In genomic region chr9:42743030-42743813, GRCh38 we compare ENCODE assay signal across 8 cellular contexts.
DNase-seq lines count a peak whose midpoint lies in the region; ATAC-seq and TF ChIP-seq lines count a peak whose summit lies in the region.
"Not testable (repeated sequence)": the region's sequence is repeated elsewhere in the genome, so short reads cannot be mapped to it uniquely, and the experiment has no call there.

No MANE protein-coding gene starts in this region.

- peak; percentile 76 for DNase-seq in GM12865 (ENCODE audit: low read depth)
- DNase-seq in NCI-H446 (lab: John Stamatoyannopoulos, UW) = peak; percentile 53 to 75
- DNase-seq in activated B cell treated with CpG ODN at 0.5 μM for 24 hours = peak; percentile 52
- peak; percentile 40 for DNase-seq in brain pericyte (ENCODE audit: low read depth, low spot score)
- DNase-seq in hippocampal formation (lab: John Stamatoyannopoulos, UW) = peak; percentile 42 to 66
- peak; percentile 30 for DNase-seq in pulmonary artery endothelial cell (ENCODE audit: low read depth, low spot score)
- peak; percentile 57 for DNase-seq in transverse colon

- TF ChIP-seq POLR2A in transverse colon (IDR thresholded peaks at IDR 0.05) = not testable (repeated sequence)

- H3K4me1 ChIP-seq in transverse colon = not testable (repeated sequence)

- H3K4me3 ChIP-seq in GM12865 (ENCODE audit: low read depth, low read length); transverse colon: not testable (repeated sequence)

- H3K27me3 Mint-ChIP-seq in activated B cell treated with CpG ODN at 0.5 μM for 24 hours = not testable (repeated sequence)

- not testable (repeated sequence) for H3K4me3 Mint-ChIP-seq in activated B cell treated with CpG ODN at 0.5 μM for 24 hours

- not testable (repeated sequence) for H3K27ac Mint-ChIP-seq in activated B cell treated with CpG ODN at 0.5 μM for 24 hours

- intact Hi-C loops in activated B cell treated with CpG ODN at 0.5 μM for 24 hours (cut with micrococcal nuclease); transverse colon (cut with DNase I; ENCODE audit: low total_unique reads): not testable (repeated sequence)

- 72% methylated on average over 16 of the region's 40 CpGs; no CpG with 5 or more reads in 1 of the 2 donors for WGBS in transverse colon (ENCODE audit: low coverage in 1 of 2), 2 donors

- H3K9me3 Mint-ChIP-seq in activated B cell treated with CpG ODN at 0.5 μM for 24 hours = not testable (repeated sequence)

- TF ChIP-seq CTCF in GM12865 (IDR thresholded peaks at IDR 0.05; ENCODE audit: insufficient read depth, low read depth, low read length, missing control alignments) (peak; percentile 72), transverse colon (IDR thresholded peaks at IDR 0.05) (peak; percentile 58 to 81 (median 67))
- TF ChIP-seq CTCF in activated B cell treated with CpG ODN at 0.5 μM for 24 hours (IDR thresholded peaks at IDR 0.05) = not testable (repeated sequence)

- TF ChIP-seq EP300 in transverse colon (IDR thresholded peaks at IDR 0.05; ENCODE audit: low read depth) = not testable (repeated sequence)

- CTCF ChIA-PET in activated B cell treated with CpG ODN at 0.5 μM for 24 hours (lab: Charles Lee) = interaction anchor here (0.6 kb wide), 1 partner anchor 10 kb away, joined by 3 read pairs; no protein-coding TSS in a partner anchor

- H3K4me1 Mint-ChIP-seq in activated B cell treated with CpG ODN at 0.5 μM for 24 hours = not testable (repeated sequence)

- H3K27ac ChIP-seq in transverse colon = not testable (repeated sequence)

- in situ Hi-C loops in transverse colon (cut with MboI; ENCODE audit: low pct_ligation_motif_present in 1 of 4, low pct_unique_long_range_greater_than_20kb in 1 of 4, low sequenced_read_pairs in 3 of 4) = not testable (repeated sequence)

- ATAC-seq in HG03439 (IDR thresholded peaks at IDR 0.05; ENCODE audit: unreplicated experiment) (peak; percentile 64), activated B cell treated with CpG ODN at 0.5 μM for 24 hours (ENCODE audit: low read depth) (peak; percentile 49)

- not testable (repeated sequence) for H3K36me3 ChIP-seq in transverse colon

- H3K27me3 ChIP-seq in transverse colon = not testable (repeated sequence)

- H3K36me3 Mint-ChIP-seq in activated B cell treated with CpG ODN at 0.5 μM for 24 hours (ENCODE audit: low read depth) = not testable (repeated sequence)

- not testable (repeated sequence) for H3K9me3 ChIP-seq in transverse colon

- POLR2A ChIA-PET in activated B cell treated with CpG ODN at 0.5 μM for 24 hours (lab: Charles Lee) = not testable (repeated sequence)
